Comparison of ENCODE assay signal across 8 cellular contexts in the genomic region with DNA sequence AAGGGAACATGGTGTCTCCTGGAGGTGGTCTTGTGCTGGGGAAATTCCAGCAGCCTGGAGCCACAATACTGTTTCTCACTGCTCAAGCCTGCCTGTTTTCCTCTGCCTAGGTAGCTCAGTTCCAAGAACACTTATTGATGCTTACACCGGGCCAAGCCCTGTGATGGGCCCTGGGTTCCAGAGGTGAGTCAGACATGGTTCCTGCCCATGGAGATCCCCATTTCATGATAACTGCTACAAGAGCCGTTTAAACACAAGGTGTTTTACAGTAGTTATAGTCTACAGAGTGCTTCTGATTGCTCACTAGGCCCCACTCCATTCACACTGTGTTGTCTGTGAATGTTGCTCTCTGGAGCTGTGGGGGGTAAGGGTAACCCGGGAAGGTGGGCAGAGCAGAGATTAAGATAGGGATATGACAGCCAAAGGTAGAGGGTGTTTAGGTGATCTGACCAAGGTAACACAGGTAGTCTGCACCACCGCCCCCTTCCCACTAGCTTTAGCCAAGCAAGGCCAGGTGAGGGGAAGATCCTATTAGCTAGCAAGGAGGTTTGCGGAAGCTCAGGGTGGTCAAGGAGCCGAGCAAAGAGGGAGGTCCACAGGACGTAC. TPM values are rescaled to one million over a fixed set of nuclear protein-coding genes. Genes with fewer than 3 reads are reported as not detected.
A peak's percentile ranks its signal among the peaks of the same experiment; 100 is the strongest.
DNase-seq lines count a peak whose midpoint lies in the region; ATAC-seq, FAIRE-seq and TF ChIP-seq lines count a peak whose summit lies in the region.

No MANE protein-coding gene starts in this region.

- in situ Hi-C loops in HepG2 (cut with HindIII; ENCODE audit: extremely low pct_ligation_motif_present, low pct_unique_long_range_greater_than_20kb): loop anchor here (10.0 kb wide), 1 partner anchor 125 kb away; no protein-coding TSS in a partner anchor

- no peak overlapping the region for H3K9ac ChIP-seq in HepG2 (ENCODE audit: insufficient read depth, low read depth, low read length)

- H3K36me3 ChIP-seq in ascending aorta (peaks cover 0 to 11% of the 10 kb centered on the region in 2 donors), HepG2 (replicated peaks in 1 of 2; ENCODE audit: control insufficient read depth in 1 of 2, insufficient read depth in 2 of 2, low read length in 2 of 2) (no peaks in the 10 kb centered on the region), thoracic aorta (no peaks in the 10 kb centered on the region)

- no peaks in the 10 kb centered on the region for H3K79me2 ChIP-seq in HepG2 (ENCODE audit: insufficient read depth, low read length)

- BruUV-seq in HepG2 (replicated peaks; lab: Mats Ljungman, UMichigan): no TSS peak

- H3K27me3 ChIP-seq in ascending aorta (no peaks in the 10 kb centered on the region), HepG2 (ENCODE audit: control insufficient read depth in 1 of 2, insufficient read depth in 2 of 2, low read length in 2 of 2) (peaks cover 0 to 3% of the 10 kb centered on the region in 2 experiments; a peak in 2 of 5 replicates), thoracic aorta (replicated peaks; ENCODE audit: insufficient read depth) (no peaks in the 10 kb centered on the region)

- TF ChIP-seq RAD21 in HepG2 (CRISPR knock-in tag; IDR thresholded peaks at IDR 0.05): no peak

- H3K27ac ChIP-seq in ascending aorta (peak overlapping the region; percentile 92 to 93), HepG2 (ENCODE audit: extremely low read length, insufficient read depth, low read length) (no peak overlapping the region), thoracic aorta (peak overlapping the region; percentile 43 to 99)

- no peak for TF ChIP-seq POLR2A in HepG2 (IDR thresholded peaks at IDR 0.05; ENCODE audit: insufficient read depth in 1 of 2, low read depth in 2 of 2, low read length in 2 of 2)

- peaks cover 41% of the 10 kb centered on the region for H3K4me1 Mint-ChIP-seq in activated CD4-positive, alpha-beta T cell treated with anti-CD3 and anti-CD28 coated beads for 36 hours

- H3K27ac Mint-ChIP-seq in activated CD4-positive, alpha-beta T cell treated with anti-CD3 and anti-CD28 coated beads for 36 hours: peak overlapping the region; percentile 90

- POLR2A ChIA-PET in activated CD4-positive, alpha-beta T cell treated with anti-CD3 and anti-CD28 coated beads for 36 hours (lab: Charles Lee): interaction anchor here (0.6 to 1.5 kb wide), 3 partner anchors 41 to 126 kb away, joined by 3 to 10 read pairs (median 3); no protein-coding TSS in a partner anchor
- POLR2A ChIA-PET in HepG2 (lab: Yijun Ruan, JAX): interaction anchor here (1.1 kb wide), 1 partner anchor 43 kb away, joined by 3 read pairs; no protein-coding TSS in a partner anchor

- no peaks in the 10 kb centered on the region for H3K9me3 Mint-ChIP-seq in activated CD4-positive, alpha-beta T cell treated with anti-CD3 and anti-CD28 coated beads for 36 hours (ENCODE audit: low read depth)

- no peaks in the 10 kb centered on the region for H4K20me1 ChIP-seq in HepG2 (ENCODE audit: insufficient read depth, low read length)

- H3K4me3 ChIP-seq in ascending aorta: peak overlapping the region; percentile 89 to 91
- H3K4me3 ChIP-seq in HepG2 (replicated peaks in 1 of 3; ENCODE audit: insufficient read depth in 1 of 3, low read depth in 2 of 3, low read length in 3 of 3): peak overlapping the region in 2 of 3 experiments; percentile 43 to 59; a peak in 4 of 6 replicates
- H3K4me3 ChIP-seq in thoracic aorta: peak overlapping the region; percentile 95

- ATAC-seq in activated CD4-positive, alpha-beta T cell treated with anti-CD3 and anti-CD28 coated beads for 36 hours: peak; percentile 66
- ATAC-seq in HepG2: no peak
- no peak for ATAC-seq in thoracic aorta (ENCODE audit: insufficient number of reproducible peaks, low FRiP score, low read depth)
- ATAC-seq in HG02884 (IDR thresholded peaks at IDR 0.05; ENCODE audit: unreplicated experiment): no peak
- no peak for ATAC-seq in GM18517 (IDR thresholded peaks at IDR 0.05; ENCODE audit: unreplicated experiment)

- H3K9me3 ChIP-seq in ascending aorta (no peaks in the 10 kb centered on the region), HepG2 (ENCODE audit: low read length) (no peaks in the 10 kb centered on the region), thoracic aorta (no peaks in the 10 kb centered on the region)

- H3K36me3 Mint-ChIP-seq in activated CD4-positive, alpha-beta T cell treated with anti-CD3 and anti-CD28 coated beads for 36 hours (ENCODE audit: low read depth): no peaks in the 10 kb centered on the region

- intact Hi-C loops in activated CD4-positive, alpha-beta T cell treated with anti-CD3 and anti-CD28 coated beads for 36 hours (cut with DNase I, micrococcal nuclease): loop anchor here (1.0 to 10.0 kb wide), 8 partner anchors 41 to 563 kb away; a partner anchor contains a TSS
- intact Hi-C loops in ascending aorta (cut with DNase I) (loop anchor here (1.0 to 10.0 kb wide), 4 partner anchors 19 to 795 kb away; no protein-coding TSS in a partner anchor), HepG2 (cut with micrococcal nuclease; ENCODE audit: unreplicated experiment) (loop anchor here (10.0 kb wide), 1 partner anchor 55 kb away; no protein-coding TSS in a partner anchor)

- DNase-seq in activated CD4-positive, alpha-beta T cell treated with anti-CD3 and anti-CD28 coated beads for 36 hours: peak; percentile 67
- DNase-seq in activated CD4-positive, alpha-beta T cell treated with anti-CD3 and anti-CD28 coated beads, Interleukin-2, amount 50 U/mL, for 1 hour: no peak
- DNase-seq in ascending aorta (ENCODE audit: low spot score in 2 of 2) (no peak), HepG2 (ENCODE audit: low spot score) (no peak), thoracic aorta (ENCODE audit: low spot score) (no peak), putamen (ENCODE audit: low spot score) (no peak)

- no peak for FAIRE-seq in HepG2 (lab: Jason Lieb, UNC)

- 13% methylated on average over 6 of the region's 7 CpGs for WGBS in HepG2 (ENCODE audit: low lambda C conversion rate)

- TF ChIP-seq CTCF in ascending aorta (IDR thresholded peaks at IDR 0.05) (no peak), HepG2 (CRISPR knock-in tag; IDR thresholded peaks at IDR 0.05) (no peak), thoracic aorta (IDR thresholded peaks at IDR 0.05) (no peak)

- no peaks in the 10 kb centered on the region for H3K27me3 Mint-ChIP-seq in activated CD4-positive, alpha-beta T cell treated with anti-CD3 and anti-CD28 coated beads for 36 hours

- H3K4me1 ChIP-seq in ascending aorta (peaks cover 2 to 8% of the 10 kb centered on the region in 2 donors), HepG2 (ENCODE audit: insufficient read depth, low read length) (peaks cover 34% of the 10 kb centered on the region), thoracic aorta (ENCODE audit: control insufficient read depth in 1 of 2, low read depth in 2 of 2) (peaks cover 11 to 26% of the 10 kb centered on the region in 2 donors)

- no peak overlapping the region for H2AFZ ChIP-seq in HepG2 (ENCODE audit: low read length)

- H3K4me3 Mint-ChIP-seq in activated CD4-positive, alpha-beta T cell treated with anti-CD3 and anti-CD28 coated beads for 36 hours: peak overlapping the region; percentile 75

- TF ChIP-seq EP300 in HepG2 (IDR thresholded peaks at IDR 0.05; ENCODE audit: low read depth in 2 of 2, low read length in 2 of 2) (no peak), HepG2 (CRISPR knock-in tag; IDR thresholded peaks at IDR 0.05; ENCODE audit: borderline replicate concordance) (no peak)

- peak overlapping the region; percentile 76 for H3K4me2 ChIP-seq in HepG2 (ENCODE audit: low read depth, low read length)

- CTCF ChIA-PET in activated CD4-positive, alpha-beta T cell treated with anti-CD3 and anti-CD28 coated beads for 36 hours (lab: Charles Lee): interaction anchor here (0.6 to 3.1 kb wide), 6 partner anchors 22 to 171 kb away, joined by 3 to 9 read pairs (median 4); no protein-coding TSS in a partner anchor
- CTCF ChIA-PET in HepG2 (lab: Yijun Ruan, JAX; ENCODE audit: low intra/inter-chr PET ratio, low total read pairs): no interaction called here

TF ChIP-seq in HepG2, 621 proteins besides CTCF, POLR2A, EP300 and RAD21 (continues in another document):
- no peak for TF ChIP-seq ZFAT (CRISPR knock-in tag; conservative IDR thresholded peaks at IDR 0.05)
- no peak for TF ChIP-seq MAFK (conservative IDR thresholded peaks at IDR 0.05 in 1 of 2, IDR thresholded peaks at IDR 0.05 in 1 of 2; ENCODE audit: low read length in 2 of 2)
- TF ChIP-seq ZFP1 (CRISPR knock-in tag; IDR thresholded peaks at IDR 0.05): no peak

RNA-seq across cellular contexts. Expression of a gene that starts 0.7 kb away (rescaled TPM):
- total RNA-seq in activated CD4-positive, alpha-beta T cell treated with anti-CD3 and anti-CD28 coated beads for 36 hours: 100 to 1,000 TPM; 186 to 207 TPM
- total RNA-seq in ascending aorta (237 TPM), HepG2 (2016; rRNA removed; fragmentation: Illumina TruSeq; extraction: Trizol) (1.1 and 1.4 TPM in 2 replicates), thoracic aorta (100 to 1,000 TPM; 791 to 989 TPM)
- total RNA-seq in HepG2 (2016; cell fraction: cytosol; rRNA removed; fragmentation: Illumina TruSeq; extraction: Trizol; ENCODE audit: low read depth): 0.18 and 0.51 TPM in 2 replicates
- 1.1 and 1.7 TPM in 2 replicates for total RNA-seq in HepG2 (2016; cell fraction: insoluble cytoplasmic fraction; rRNA removed; fragmentation: Illumina TruSeq; extraction: Trizol)
- 1.1 and 1.3 TPM in 2 replicates for total RNA-seq in HepG2 (2016; cell fraction: membrane; rRNA removed; fragmentation: Illumina TruSeq; extraction: Trizol)
- total RNA-seq in HepG2 (2016; cell fraction: nucleus; rRNA removed; fragmentation: Illumina TruSeq; extraction: Trizol): 1.6 and 3.7 TPM in 2 replicates
- 0.59 and 0.78 TPM in 2 replicates for polyA plus RNA-seq in HepG2 (2011; rRNA removed)
- polyA plus RNA-seq in HepG2 (2011; cell fraction: cytosol; rRNA removed): 0.46 and 0.50 TPM in 2 replicates
- polyA plus RNA-seq in HepG2 (2011; cell fraction: nucleus; rRNA removed): 0.61 and 0.97 TPM in 2 replicates
- 0.48 and 1.6 TPM in 2 replicates for polyA plus RNA-seq in HepG2 (2012)
- polyA plus RNA-seq in HepG2 (2016; cell fraction: cytosol; fragmentation: Illumina TruSeq; extraction: Trizol; ENCODE audit: low read depth): 0.29 and 0.53 TPM in 2 replicates
- 0.73 and 1.3 TPM in 2 replicates for polyA plus RNA-seq in HepG2 (2016; cell fraction: insoluble cytoplasmic fraction; fragmentation: Illumina TruSeq; extraction: Trizol; ENCODE audit: low read depth)
- polyA plus RNA-seq in HepG2 (2016; cell fraction: membrane; fragmentation: Illumina TruSeq; extraction: Trizol; ENCODE audit: low read depth): 0.34 and 0.39 TPM in 2 replicates
- 1.2 and 2.1 TPM in 2 replicates for polyA plus RNA-seq in HepG2 (2016; cell fraction: nucleus; fragmentation: Illumina TruSeq; extraction: Trizol; ENCODE audit: insufficient read depth, low read depth)
- polyA minus RNA-seq in HepG2 (2011; rRNA and poly(A)+ RNA removed; ENCODE audit: low replicate concordance): 1.6 and 8.6 TPM in 2 replicates
- 0.70 and 2.7 TPM in 2 replicates for polyA minus RNA-seq in HepG2 (2011; cell fraction: cytosol; rRNA and poly(A)+ RNA removed)
- polyA minus RNA-seq in HepG2 (2011; cell fraction: nucleus; rRNA and poly(A)+ RNA removed): 2.4 and 3.5 TPM in 2 replicates

Comparison
In these comparisons a context has a peak if more than half of its experiments do, and no peak if none do; other contexts are left out.
1. RNA of a gene that starts 0.7 kb away (total RNA-seq): 791 to 989 TPM in thoracic aorta, 237 TPM in ascending aorta (single experiment) and 186 to 207 TPM in activated CD4-positive, alpha-beta T cell treated with anti-CD3 and anti-CD28 coated beads for 36 hours; 0.18 to 3.7 TPM in HepG2; every median in the first group is over 10 times any median in the second.
2. Peak in every context shown above with its lines, with median percentiles within 50 percentile points of each other: H3K4me3 ChIP-seq.